ENCODE assay signal across 2 cellular contexts in genomic region chr12:104321949-104322348, GRCh38.
TF ChIP-seq lines count a peak whose summit lies in the region.

No MANE protein-coding gene starts in this region.

TF ChIP-seq in A549, 52 proteins besides CTCF, POLR2A, EP300 and RAD21:
- TF ChIP-seq HOXA7 (CRISPR knock-in tag; IDR thresholded peaks at IDR 0.05) (peak; percentile 82), TFCP2L1 (CRISPR knock-in tag; IDR thresholded peaks at IDR 0.05) (no peak), POLR2AphosphoS2 (conservative IDR thresholded peaks at IDR 0.05; ENCODE audit: low read length) (peak; percentile 64; the same call in 1 of the 2 replicates), RFX5 (IDR thresholded peaks at IDR 0.05) (no peak), FOSB (CRISPR knock-in tag; IDR thresholded peaks at IDR 0.05) (peak; percentile 75; the same call in 1 of the 2 replicates), HMGXB4 (CRISPR knock-in tag; IDR thresholded peaks at IDR 0.05; ENCODE audit: borderline replicate concordance) (peak; percentile 71; the same call in 1 of the 2 replicates), RARB (CRISPR knock-in tag; IDR thresholded peaks at IDR 0.05) (0 out of 2 replicates have a peak, but pooled peaks have one; percentile 24)

TF ChIP-seq in GM12878, 131 proteins besides CTCF, POLR2A, EP300 and RAD21:
- TF ChIP-seq POLR2AphosphoS2 (IDR thresholded peaks at IDR 0.05; ENCODE audit: low read depth, low read length), result no peak
- TF ChIP-seq CREM (IDR thresholded peaks at IDR 0.05; ENCODE audit: low read depth), result no peak
- TF ChIP-seq EZH2 (IDR thresholded peaks at IDR 0.05; ENCODE audit: borderline replicate concordance, control insufficient read depth, low read depth, low read length), result no peak
